20 cellular contexts compared by ENCODE assay signal in the genomic region with DNA sequence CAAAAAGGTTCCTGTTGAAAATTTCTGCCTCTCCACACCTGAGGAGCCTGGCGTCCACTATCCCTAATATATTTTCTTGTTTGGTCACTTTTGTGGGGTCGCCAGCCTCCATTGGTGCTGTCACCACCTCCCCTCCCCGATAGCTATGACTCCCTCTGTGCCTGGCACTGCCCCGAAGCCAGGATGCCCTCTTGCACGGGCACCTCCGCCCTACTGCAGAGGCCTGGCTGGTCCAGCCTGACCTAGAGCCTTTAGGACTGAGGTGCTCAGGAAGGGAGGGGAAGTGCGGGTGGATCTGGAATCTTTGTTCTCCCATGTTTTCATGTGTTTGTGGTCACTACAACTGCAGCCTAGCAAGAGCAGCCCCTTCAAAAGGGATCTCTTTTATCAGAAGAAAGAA.
DNase-seq lines count a peak whose midpoint lies in the region; ATAC-seq, FAIRE-seq and TF ChIP-seq lines count a peak whose summit lies in the region.
"Had no signal": no experiment of that assay in that cellular context is flagged by ENCODE, and none has a peak within 500 bp of the region (broad histone marks: within the 10 kb centered on the region; RNA-seq: fewer than 3 reads in every experiment).

No MANE protein-coding gene starts in this region.

- H4K5ac ChIP-seq in H1 (ENCODE audit: insufficient read length, low read depth, low read length): no peak overlapping the region

- no peak for TF ChIP-seq EP300 in H1 (IDR thresholded peaks at IDR 0.05; ENCODE audit: borderline replicate concordance in 1 of 2, low read depth in 2 of 2, low read length in 2 of 2)

- intact Hi-C loops in Right ventricle myocardium inferior (cut with DNase I): loop anchor here (10.0 kb wide), 1 partner anchor 62 kb away; a partner anchor contains a TSS
- intact Hi-C loops in cardiac septum (cut with DNase I): no loop called here
- intact Hi-C loops in right cardiac atrium (cut with DNase I): no loop called here

- CTCF ChIA-PET in H1 (lab: Charles Lee; ENCODE audit: partially characterized antibody): interaction anchor here (0.6 to 2.2 kb wide), 5 partner anchors 15 to 133 kb away, joined by 3 to 11 read pairs (median 3); no protein-coding TSS in a partner anchor
- CTCF ChIA-PET in GM10248 (lab: Yijun Ruan, JAX): interaction anchor here (1.6 kb wide), 1 partner anchor 23 kb away, joined by 3 read pairs; no protein-coding TSS in a partner anchor

- no peak overlapping the region for H3K18ac ChIP-seq in H1 (ENCODE audit: extremely low read depth, low read length)

- WGBS in H1 (ENCODE audit: extremely low coverage in 1 of 2, insufficient coverage in 1 of 2, insufficient read length in 1 of 2, insufficient replicate concordance in 2 of 2, low coverage in 1 of 2, low lambda C conversion rate in 2 of 2, missing lambda C conversion rate in 1 of 2), 2 experiments: 79% methylated on average over 7 of the region's 7 CpGs; no CpG with 5 or more reads in 1 of the 2 experiments
- WGBS in right cardiac atrium: 74% methylated on average over 7 of the region's 7 CpGs

- peak; percentile 51 for DNase-seq in Right ventricle myocardium inferior (ENCODE audit: missing footprints)
- DNase-seq in cardiac septum (ENCODE audit: low spot score): no peak
- no peak for DNase-seq in H1 (ENCODE audit: low read depth in 1 of 2, low spot score in 2 of 2)
- DNase-seq in right cardiac atrium: peak in 1 of 3 donors; percentile 43
- no peak for DNase-seq in stimulated activated effector memory CD8-positive, alpha-beta T cell treated with anti-CD3 and anti-CD28 coated beads, Interleukin-12 subunit alpha, Interleukin-12 subunit beta, amount 100 ng/mL, for 72 hours (ENCODE audit: low spot score in 2 of 2)
- no peak for DNase-seq in D341Med (ENCODE audit: low spot score)
- no peak for DNase-seq in GM10248 (ENCODE audit: extremely low spot score)
- DNase-seq: AML-193; Caco-2; CD4-positive, alpha-beta T cell; DMS153; DMS79 treated with DMSO at 0.1 percent for 48 hours; GF-D8 had no signal

- no peaks in the 10 kb centered on the region; the same call in 1 of the 2 replicates for H3K79me1 ChIP-seq in H1 (ENCODE audit: low read depth, low read length)

- TF ChIP-seq RAD21 in H1 (IDR thresholded peaks at IDR 0.05 in 1 of 2, conservative IDR thresholded peaks at IDR 0.05 in 1 of 2; ENCODE audit: low read depth in 2 of 2, low read length in 2 of 2): no peak

- no peak overlapping the region for H2AFZ ChIP-seq in H1 (ENCODE audit: low read length)

- no peak overlapping the region for H3K4me3 Mint-ChIP-seq in stimulated activated effector memory CD8-positive, alpha-beta T cell treated with anti-CD3 and anti-CD28 coated beads, Interleukin-12 subunit alpha, Interleukin-12 subunit beta, amount 100 ng/mL, for 72 hours
- H3K4me3 Mint-ChIP-seq: CD4-positive, alpha-beta T cell had no signal

- peaks cover 2 to 14% of the 10 kb centered on the region in 2 experiments for H4K20me1 ChIP-seq in H1 (replicated peaks in 1 of 2; ENCODE audit: control insufficient read depth in 1 of 2, insufficient read depth in 2 of 2, low read length in 2 of 2)

- H3K9me3 Mint-ChIP-seq in stimulated activated effector memory CD8-positive, alpha-beta T cell treated with anti-CD3 and anti-CD28 coated beads, Interleukin-12 subunit alpha, Interleukin-12 subunit beta, amount 100 ng/mL, for 72 hours: no peaks in the 10 kb centered on the region
- H3K9me3 Mint-ChIP-seq: CD4-positive, alpha-beta T cell had no signal

- no peaks in the 10 kb centered on the region for H3K27me3 ChIP-seq in H1 (replicated peaks in 1 of 4; ENCODE audit: control insufficient read depth in 3 of 4, extremely low read depth in 1 of 4, insufficient read depth in 3 of 4, low read length in 3 of 4)
- H3K27me3 ChIP-seq in right cardiac atrium (ENCODE audit: control insufficient read depth, insufficient read depth): no peaks in the 10 kb centered on the region

- H3K23me2 ChIP-seq in H1 (ENCODE audit: low read depth, low read length): no peaks in the 10 kb centered on the region

- H3K4me1 Mint-ChIP-seq in stimulated activated effector memory CD8-positive, alpha-beta T cell treated with anti-CD3 and anti-CD28 coated beads, Interleukin-12 subunit alpha, Interleukin-12 subunit beta, amount 100 ng/mL, for 72 hours: peaks cover 14% of the 10 kb centered on the region

- H2BK15ac ChIP-seq in H1 (ENCODE audit: low read length): no peak overlapping the region

- no peak overlapping the region for H3K4me2 ChIP-seq in H1 (ENCODE audit: insufficient read depth in 1 of 2, low read depth in 2 of 2, low read length in 2 of 2)
- H3K4me2 ChIP-seq: A549 had no signal

- H3K23ac ChIP-seq in H1 (ENCODE audit: insufficient read length): no peak overlapping the region

- POLR2A ChIA-PET in H1 (lab: Charles Lee; ENCODE audit: partially characterized antibody) (interaction anchor here (0.5 kb wide), 1 partner anchor 317 kb away, joined by 3 read pairs; no protein-coding TSS in a partner anchor), GM10248 (lab: Yijun Ruan, JAX) (no interaction called here)

- no peak for FAIRE-seq in H1 (lab: Jason Lieb, UNC)
- FAIRE-seq: A549, GM12878, GM19239 had no signal

- H2AK5ac ChIP-seq in H1 (ENCODE audit: low read depth, low read length): no peak overlapping the region

- peaks cover 2 to 7% (median 5%) of the 10 kb centered on the region in 4 experiments; a peak in 4 of 8 replicates for H3K36me3 ChIP-seq in H1 (ENCODE audit: control insufficient read depth in 2 of 4, insufficient read depth in 4 of 4, low read length in 3 of 4)

- TF ChIP-seq CTCF in H1 (IDR thresholded peaks at IDR 0.05; ENCODE audit: control extremely low read depth in 1 of 3, insufficient read depth in 1 of 3, low read depth in 1 of 3, low read length in 3 of 3): no peak
- TF ChIP-seq CTCF in GM10248 (IDR thresholded peaks at IDR 0.05; ENCODE audit: control extremely low read depth, extremely low read depth, low read depth, missing control alignments): no peak

- H3K79me2 ChIP-seq in H1 (ENCODE audit: control insufficient read depth in 1 of 2, insufficient read depth in 2 of 2, low read length in 2 of 2): no peaks in the 10 kb centered on the region

- H3K27ac ChIP-seq in H1 (ENCODE audit: low read depth, low read length) (no peak overlapping the region), right cardiac atrium (ENCODE audit: low read length) (peak overlapping the region; percentile 53)
- H3K27ac ChIP-seq: 22Rv1, A549, C4-2B had no signal

- no peak overlapping the region for H2BK12ac ChIP-seq in H1 (ENCODE audit: low read depth, low read length)

- TF ChIP-seq POLR2A in H1 (IDR thresholded peaks at IDR 0.05; ENCODE audit: control extremely low read depth in 1 of 2, low read depth in 2 of 2, low read length in 2 of 2): no peak

- H4K91ac ChIP-seq in H1 (replicated peaks; ENCODE audit: insufficient read length, low read length): no peak overlapping the region

- ATAC-seq in Right ventricle myocardium inferior (no peak), right cardiac atrium (no peak), HG02981 (IDR thresholded peaks at IDR 0.05; ENCODE audit: unreplicated experiment) (no peak)
- ATAC-seq in stimulated activated effector memory CD8-positive, alpha-beta T cell treated with anti-CD3 and anti-CD28 coated beads, Interleukin-12 subunit alpha, Interleukin-12 subunit beta, amount 100 ng/mL, for 72 hours: no peak
- ATAC-seq: A549, GM12878 had no signal

- H3K9ac ChIP-seq in H1 (replicated peaks in 1 of 4; ENCODE audit: extremely low read depth in 1 of 4, low read depth in 3 of 4, low read length in 3 of 4): no peak overlapping the region

- no peak overlapping the region for H3K4me3 ChIP-seq in H1 (ENCODE audit: extremely low read depth in 1 of 4, insufficient read depth in 2 of 4, low read depth in 3 of 4, low read length in 4 of 4)
- no peak overlapping the region for H3K4me3 ChIP-seq in right cardiac atrium (ENCODE audit: low read length)
- H3K4me3 ChIP-seq: A549, GM12878, HAP-1 had no signal

- no peak overlapping the region for H4K8ac ChIP-seq in H1 (ENCODE audit: extremely low read depth, insufficient read depth, low read length)

- H3K27ac Mint-ChIP-seq in stimulated activated effector memory CD8-positive, alpha-beta T cell treated with anti-CD3 and anti-CD28 coated beads, Interleukin-12 subunit alpha, Interleukin-12 subunit beta, amount 100 ng/mL, for 72 hours: peak overlapping the region; percentile 20
- H3K27ac Mint-ChIP-seq: CD4-positive, alpha-beta T cell had no signal

- H3K14ac ChIP-seq in H1 (ENCODE audit: insufficient read length): no peak overlapping the region

- H2BK5ac ChIP-seq in H1 (ENCODE audit: low read depth, low read length): peak overlapping the region; percentile 26; the same call in 1 of the 2 replicates

- no peak overlapping the region for H3K4ac ChIP-seq in H1 (replicated peaks; ENCODE audit: insufficient read length, low read depth, low read length)

- peaks cover 0 to 13% (median 3%) of the 10 kb centered on the region in 4 experiments; a peak in 3 of 7 replicates for H3K4me1 ChIP-seq in H1 (replicated peaks in 1 of 4; ENCODE audit: control insufficient read depth in 3 of 4, insufficient read depth in 4 of 4, low read length in 3 of 4)
- H3K4me1 ChIP-seq in right cardiac atrium (ENCODE audit: control insufficient read depth, insufficient read depth, low read length): no peaks in the 10 kb centered on the region
- H3K4me1 ChIP-seq: A549, Caco-2 had no signal

- H3K9me3 ChIP-seq in H1 (ENCODE audit: insufficient read depth in 2 of 2, low read depth in 1 of 2, low read length in 1 of 2): no peaks in the 10 kb centered on the region
- H3K9me3 ChIP-seq in right cardiac atrium (ENCODE audit: control insufficient read depth, low read length): no peaks in the 10 kb centered on the region
- H3K9me3 ChIP-seq: A549, Caco-2, HAP-1 had no signal

- no peak overlapping the region for H3K56ac ChIP-seq in H1 (replicated peaks; ENCODE audit: insufficient read length, low read depth, low read length)

- no peak overlapping the region for H2BK120ac ChIP-seq in H1 (replicated peaks; ENCODE audit: low read depth, low read length)

- H3K36me3 Mint-ChIP-seq in stimulated activated effector memory CD8-positive, alpha-beta T cell treated with anti-CD3 and anti-CD28 coated beads, Interleukin-12 subunit alpha, Interleukin-12 subunit beta, amount 100 ng/mL, for 72 hours: no peaks in the 10 kb centered on the region

- H2BK20ac ChIP-seq in H1 (ENCODE audit: low read length): no peak overlapping the region

TF ChIP-seq in H1, 55 proteins besides CTCF, POLR2A, EP300 and RAD21 (continues in another document):
- TF ChIP-seq GABPA (IDR thresholded peaks at IDR 0.05; ENCODE audit: borderline replicate concordance, insufficient read depth, low read length): no peak
- TF ChIP-seq TAF1 (IDR thresholded peaks at IDR 0.05; ENCODE audit: low read depth, low read length): no peak
